ENCODE assay signal across 25 cellular contexts in the genomic region with DNA sequence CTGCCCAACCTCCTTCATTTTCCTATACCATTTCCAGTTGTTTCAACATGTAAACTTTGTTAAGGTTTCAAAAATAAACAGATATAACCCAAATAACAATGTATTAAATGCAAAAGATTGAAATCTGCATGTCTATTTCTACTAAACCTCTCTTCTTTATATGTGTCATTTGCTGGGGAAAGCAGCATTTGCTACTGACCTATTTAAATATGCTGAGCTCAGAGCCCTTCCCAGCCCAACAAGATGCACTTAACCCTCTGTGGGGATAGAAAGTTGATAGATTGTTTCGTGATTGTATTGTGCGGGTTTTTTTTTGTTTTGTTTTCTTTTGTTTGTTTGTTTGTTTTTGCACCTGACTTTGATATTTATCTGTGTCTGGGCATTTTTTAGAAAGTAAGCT.
"Had no signal": no experiment of that assay in that cellular context is flagged by ENCODE, and none has a peak within 500 bp of the region (broad histone marks: within the 10 kb centered on the region; RNA-seq: fewer than 3 reads in every experiment).

No MANE protein-coding gene starts in this region.

- H3K27me3 ChIP-seq: MG63, Peyer's patch had no signal

- H3K4me1 ChIP-seq: Peyer's patch had no signal

- H3K4me3 Mint-ChIP-seq: activated CD8-positive, alpha-beta T cell treated with anti-CD3 and anti-CD28 coated beads, Interleukin-2, amount 10 ng/mL, durations not matched to agents 7 days and 5 days; activated naive CD4-positive, alpha-beta T cell treated with anti-CD3 and anti-CD28 coated beads, Interleukin-2, amount 50 U/mL, for 24 hours; activated T-helper 1 cell treated with anti-CD3 and anti-CD28 coated beads, Interleukin-12 subunit alpha, Interleukin-12 subunit beta, Interleukin-2, Interleukin-4 antibody, amounts not matched to agents 30 ng/mL and 10 ng/mL and 1 ng/mL, durations not matched to agents 14 hours and 24 hours and 36 hours; T-helper 17 cell; WTC11 had no signal

- H3K9me3 Mint-ChIP-seq: activated naive CD4-positive, alpha-beta T cell treated with anti-CD3 and anti-CD28 coated beads, Interleukin-2, amount 50 U/mL, for 24 hours; activated T-helper 1 cell treated with anti-CD3 and anti-CD28 coated beads, Interleukin-12 subunit alpha, Interleukin-12 subunit beta, Interleukin-2, Interleukin-4 antibody, amounts not matched to agents 30 ng/mL and 10 ng/mL and 1 ng/mL, durations not matched to agents 14 hours and 24 hours and 36 hours; WTC11 had no signal

- DNase-seq: activated CD4-positive, alpha-beta T cell treated with anti-CD3 and anti-CD28 coated beads for 48 hours; activated CD4-positive, alpha-beta T cell treated with anti-CD3 and anti-CD28 coated beads, Interleukin-2, amount 50 U/mL, for 4 hours; activated CD4-positive, CD25-positive, alpha-beta regulatory T cell treated with anti-CD3 and anti-CD28 coated beads, Interleukin-2, amount 50 U/mL, for 72 hours; activated CD8-positive, alpha-beta memory T cell treated with anti-CD3 and anti-CD28 coated beads, Interleukin-2, amount 50 U/mL, for 48 hours; activated CD8-positive, alpha-beta T cell treated with anti-CD3 and anti-CD28 coated beads, Interleukin-2, amount 10 ng/mL, durations not matched to agents 7 days and 5 days; activated effector memory CD4-positive, alpha-beta T cell treated with Interleukin-2 at 50 U/mL for 16 hours; activated naive CD4-positive, alpha-beta T cell; activated T-cell treated with anti-CD3 and anti-CD28 coated beads, Interleukin-2, amount 50 U/mL, for 1 hour; amniotic stem cell; MG63; MV-4-11; NCI-H1092 treated with DMSO at 0.1 percent for 48 hours; NCI-H1436; NCI-H1694 treated with DMSO at 0.1 percent for 48 hours; NCI-H2081; NCI-H510A treated with DMSO at 0.1 percent for 48 hours; Peyer's patch; SHP77; T-helper 17 cell; T-helper 9 cell had no signal

- H3K27ac ChIP-seq: Peyer's patch, RWPE1 had no signal

- H3K27ac Mint-ChIP-seq: activated CD8-positive, alpha-beta T cell treated with anti-CD3 and anti-CD28 coated beads, Interleukin-2, amount 10 ng/mL, durations not matched to agents 7 days and 5 days; activated naive CD4-positive, alpha-beta T cell treated with anti-CD3 and anti-CD28 coated beads, Interleukin-2, amount 50 U/mL, for 24 hours; activated T-helper 1 cell treated with anti-CD3 and anti-CD28 coated beads, Interleukin-12 subunit alpha, Interleukin-12 subunit beta, Interleukin-2, Interleukin-4 antibody, amounts not matched to agents 30 ng/mL and 10 ng/mL and 1 ng/mL, durations not matched to agents 14 hours and 24 hours and 36 hours; T-helper 17 cell had no signal

- H3K36me3 ChIP-seq: MG63, Peyer's patch had no signal

- H3K4me3 ChIP-seq: MG63, Peyer's patch had no signal

- H3K4me1 Mint-ChIP-seq: activated naive CD4-positive, alpha-beta T cell treated with anti-CD3 and anti-CD28 coated beads, Interleukin-2, amount 50 U/mL, for 24 hours; T-helper 17 cell had no signal

- ATAC-seq: activated CD8-positive, alpha-beta T cell treated with anti-CD3 and anti-CD28 coated beads, Interleukin-2, amount 10 ng/mL, durations not matched to agents 7 days and 5 days; T-helper 17 cell; WTC11 had no signal

- H3K36me3 Mint-ChIP-seq: activated naive CD4-positive, alpha-beta T cell treated with anti-CD3 and anti-CD28 coated beads, Interleukin-2, amount 50 U/mL, for 24 hours; WTC11 had no signal

- H3K9me3 ChIP-seq: MG63, Peyer's patch had no signal

- H3K27me3 Mint-ChIP-seq: brain, T-helper 17 cell had no signal
